Comparison of ENCODE assay signal across 9 cellular contexts in genomic region chr7:47574473-47575328, GRCh38. TPM values are rescaled to one million over a fixed set of nuclear protein-coding genes. Genes with fewer than 3 reads are reported as not detected.
DNase-seq lines count a peak whose midpoint lies in the region; ATAC-seq, FAIRE-seq and TF ChIP-seq lines count a peak whose summit lies in the region.
"Had no signal": no experiment of that assay in that cellular context is flagged by ENCODE, and none has a peak within 500 bp of the region (broad histone marks: within the 10 kb centered on the region; RNA-seq: fewer than 3 reads in every experiment).

No MANE protein-coding gene starts in this region.

- H3K27me3 Mint-ChIP-seq in MCF 10A (ENCODE audit: insufficient read depth, unreplicated experiment), result no peaks in the 10 kb centered on the region
- peaks cover 2% of the 10 kb centered on the region for H3K27me3 Mint-ChIP-seq in glutamatergic neuron (ENCODE audit: unreplicated experiment)

- H3K36me3 ChIP-seq in breast epithelium, result no peaks in the 10 kb centered on the region
- no peaks in the 10 kb centered on the region for H3K36me3 ChIP-seq in bronchial epithelial cell (ENCODE audit: control insufficient read depth, insufficient read depth, low read length)
- H3K36me3 ChIP-seq in stomach smooth muscle (ENCODE audit: control insufficient read depth in 2 of 2, insufficient read depth in 2 of 2, low read length in 2 of 2), result no peaks in the 10 kb centered on the region
- H3K36me3 ChIP-seq: suprapubic skin had no signal

- ATAC-seq in HG03442 (IDR thresholded peaks at IDR 0.05; ENCODE audit: unreplicated experiment), result peak; percentile 75

- POLR2A ChIA-PET in MCF 10A (lab: Yijun Ruan, JAX), result interaction anchor here (0.6 to 1.9 kb wide), 17 partner anchors 9 to 235 kb away, joined by 3 to 10 read pairs (median 3); no protein-coding TSS in a partner anchor
- POLR2A ChIA-PET in GM10248 (lab: Yijun Ruan, JAX), result no interaction called here

- TF ChIP-seq CTCF in MCF 10A (IDR thresholded peaks at IDR 0.05; ENCODE audit: unreplicated experiment), result no peak
- TF ChIP-seq CTCF in breast epithelium (IDR thresholded peaks at IDR 0.05), result no peak
- TF ChIP-seq CTCF in bronchial epithelial cell (IDR thresholded peaks at IDR 0.05; ENCODE audit: insufficient read depth, low read length, severe bottlenecking), result no peak
- no peak for TF ChIP-seq CTCF in glutamatergic neuron (IDR thresholded peaks at IDR 0.05; ENCODE audit: partially characterized antibody, unreplicated experiment)
- TF ChIP-seq CTCF in GM10248 (IDR thresholded peaks at IDR 0.05; ENCODE audit: control extremely low read depth, extremely low read depth, low read depth, missing control alignments), result no peak

- intact Hi-C loops in MCF 10A (cut with micrococcal nuclease) (loop anchor here (5.0 kb wide), 1 partner anchor 122 kb away; no protein-coding TSS in a partner anchor), breast epithelium (cut with DNase I; ENCODE audit: low total_unique reads) (no loop called here)

- H3K36me3 Mint-ChIP-seq in MCF 10A (ENCODE audit: insufficient read depth, unreplicated experiment) (peaks cover 43% of the 10 kb centered on the region), glutamatergic neuron (ENCODE audit: unreplicated experiment) (no peaks in the 10 kb centered on the region)

- H3K27ac ChIP-seq in breast epithelium (peak overlapping the region in 1 of 2 donors; percentile 54), stomach smooth muscle (ENCODE audit: low read length) (peak overlapping the region; percentile 60)

- CTCF ChIA-PET in MCF 10A (lab: Yijun Ruan, JAX) (interaction anchor here (0.5 to 1.8 kb wide), 5 partner anchors 9 to 309 kb away, joined by 3 to 8 read pairs (median 3); no protein-coding TSS in a partner anchor), GM10248 (lab: Yijun Ruan, JAX) (interaction anchor here (0.9 kb wide), 1 partner anchor 9 kb away, joined by 4 read pairs; no protein-coding TSS in a partner anchor)

- H3K4me3 ChIP-seq in breast epithelium (no peak overlapping the region), bronchial epithelial cell (ENCODE audit: low read depth, low read length) (no peak overlapping the region), stomach smooth muscle (ENCODE audit: low read length in 2 of 2) (no peak overlapping the region)
- H3K4me3 ChIP-seq: suprapubic skin had no signal

- H3K9me3 ChIP-seq in breast epithelium, result no peaks in the 10 kb centered on the region
- H3K9me3 ChIP-seq in stomach smooth muscle (ENCODE audit: control insufficient read depth in 2 of 2, low read length in 2 of 2), result no peaks in the 10 kb centered on the region
- H3K9me3 ChIP-seq: suprapubic skin had no signal

- H3K9me3 Mint-ChIP-seq in MCF 10A (ENCODE audit: unreplicated experiment), result no peaks in the 10 kb centered on the region
- peaks cover 3% of the 10 kb centered on the region for H3K9me3 Mint-ChIP-seq in glutamatergic neuron (ENCODE audit: unreplicated experiment)

- peak overlapping the region; percentile 35 for H3K4me3 Mint-ChIP-seq in MCF 10A (ENCODE audit: unreplicated experiment)
- no peak overlapping the region for H3K4me3 Mint-ChIP-seq in glutamatergic neuron (ENCODE audit: unreplicated experiment)

- DNase-seq in MCF 10A (ENCODE audit: unreplicated experiment), result no peak
- no peak for DNase-seq in breast epithelium (ENCODE audit: low spot score in 2 of 2)
- peak; percentile 75 for DNase-seq in bronchial epithelial cell (ENCODE audit: low read depth)
- DNase-seq in glutamatergic neuron, result no peak
- DNase-seq in GM10248 (ENCODE audit: extremely low spot score), result no peak
- DNase-seq in AG08396 (ENCODE audit: low spot score), result no peak

- no TSS peak for BruUV-seq in MCF 10A (replicated peaks; lab: Mats Ljungman, UMichigan)

- peaks cover 64% of the 10 kb centered on the region for H3K4me1 Mint-ChIP-seq in MCF 10A (ENCODE audit: insufficient read depth, unreplicated experiment)
- H3K4me1 Mint-ChIP-seq in glutamatergic neuron (ENCODE audit: low read depth, unreplicated experiment), result peaks cover 9% of the 10 kb centered on the region

- peak overlapping the region; percentile 77 for H3K27ac Mint-ChIP-seq in MCF 10A (ENCODE audit: low read depth, unreplicated experiment)
- no peak overlapping the region for H3K27ac Mint-ChIP-seq in glutamatergic neuron (ENCODE audit: unreplicated experiment)

- FAIRE-seq in bronchial epithelial cell (lab: Jason Lieb, UNC), result no peak

- H3K9ac ChIP-seq in stomach smooth muscle (ENCODE audit: low read length in 2 of 2), result no peak overlapping the region

- no peaks in the 10 kb centered on the region for H3K27me3 ChIP-seq in breast epithelium
- no peaks in the 10 kb centered on the region for H3K27me3 ChIP-seq in bronchial epithelial cell (ENCODE audit: control insufficient read depth, insufficient read depth, low read length)
- no peaks in the 10 kb centered on the region for H3K27me3 ChIP-seq in stomach smooth muscle (ENCODE audit: control insufficient read depth in 1 of 2, insufficient read depth in 2 of 2, low read length in 2 of 2)
- H3K27me3 ChIP-seq: suprapubic skin had no signal

- no peak for TF ChIP-seq POLR2A in breast epithelium (IDR thresholded peaks at IDR 0.05)

- H3K4me1 ChIP-seq in breast epithelium (peaks cover 18 to 44% of the 10 kb centered on the region in 2 donors), stomach smooth muscle (ENCODE audit: control insufficient read depth, insufficient read depth, low read length) (peaks cover 79% of the 10 kb centered on the region)

RNA-seq across cellular contexts. Expression of gene TNS3, which starts 7.2 kb away (rescaled TPM):
- 30.1 and 33.3 TPM in 2 replicates for total RNA-seq in MCF 10A (2022)
- 10 to 100 TPM; 41.0 to 78.1 (median 56.2) TPM for total RNA-seq in breast epithelium
- total RNA-seq in bronchial epithelial cell, result 1.8 and 2.6 TPM in 2 replicates
- 3.8 TPM for total RNA-seq in glutamatergic neuron (ENCODE audit: unreplicated experiment)
